Comparison of ENCODE assay signal across 3 cellular contexts in genomic region chr5:93730124-93730523, GRCh38.
"Had no signal": no experiment of that assay in that cellular context is flagged by ENCODE, and none has a peak within 500 bp of the region (broad histone marks: within the 10 kb centered on the region; RNA-seq: fewer than 3 reads in every experiment).

No MANE protein-coding gene starts in this region.

- H3K4me3 ChIP-seq: GM12878 had no signal

- DNase-seq: GDM1, GF-D8 had no signal
